ENCODE assay signal across 12 cellular contexts in genomic region chr1:162285149-162285561, GRCh38.
DNase-seq lines count a peak whose midpoint lies in the region; ATAC-seq, FAIRE-seq and TF ChIP-seq lines count a peak whose summit lies in the region.
"Had no signal": no experiment of that assay in that cellular context is flagged by ENCODE, and none has a peak within 500 bp of the region (broad histone marks: within the 10 kb centered on the region; RNA-seq: fewer than 3 reads in every experiment).

No MANE protein-coding gene starts in this region.

- H3K9me3 ChIP-seq in prostate gland = no peaks in the 10 kb centered on the region

- H3K27ac ChIP-seq in KMS-11 = peak overlapping the region; percentile 6; the same call in 1 of the 2 replicates
- H3K27ac ChIP-seq in prostate gland = peak overlapping the region; percentile 58 to 62

- WGBS in prostate gland = 20% methylated on average over 5 of the region's 5 CpGs

- DNase-seq in NCI-H748 (lab: John Stamatoyannopoulos, UW; ENCODE audit: unreplicated experiment) = peak; percentile 76
- peak; percentile 96 for DNase-seq in prostate gland (ENCODE audit: low spot score)
- no peak for DNase-seq in D721Med (ENCODE audit: insufficient read length, low spot score)
- DNase-seq in stimulated activated CD4-positive, alpha-beta T cell treated with anti-CD3 and anti-CD28 coated beads, Interleukin-4, amount 100 ng/mL, for 1 hour = no peak
- no peak for DNase-seq in stimulated activated CD4-positive, alpha-beta T cell treated with anti-CD3 and anti-CD28 coated beads, Interleukin-15, amount 100 ng/mL, for 24 hours
- DNase-seq in medulla oblongata (ENCODE audit: extremely low spot score) = no peak
- DNase-seq: activated naive CD4-positive, alpha-beta T cell treated with anti-CD3 and anti-CD28 coated beads, Interleukin-2, amount 10 ng/mL, durations not matched to agents 7 days and 5 days; EL; stimulated activated CD8-positive, alpha-beta memory T cell treated with anti-CD3 and anti-CD28 coated beads, Interleukin-4, amount 100 ng/mL, for 48 hours had no signal

- peaks cover 36% of the 10 kb centered on the region for H3K4me1 ChIP-seq in KMS-11 (ENCODE audit: low read depth, poor library complexity, severe bottlenecking)
- peaks cover 8% of the 10 kb centered on the region for H3K4me1 ChIP-seq in prostate gland (replicated peaks)

- ATAC-seq in esophagus mucosa = peak; percentile 95

- H2AFZ ChIP-seq in KMS-11 (ENCODE audit: low read depth) = peak overlapping the region; percentile 3; the same call in 1 of the 2 replicates

- no peaks in the 10 kb centered on the region for H4K20me1 ChIP-seq in KMS-11 (ENCODE audit: insufficient read depth)

- no peak for TF ChIP-seq CTCF in KMS-11 (conservative IDR thresholded peaks at IDR 0.05; ENCODE audit: low read depth, low read length)
- TF ChIP-seq CTCF in prostate gland (IDR thresholded peaks at IDR 0.05) = peak in 2 of 4 experiments; percentile 23 to 26
- no peak for TF ChIP-seq CTCF in D721Med (IDR thresholded peaks at IDR 0.05; ENCODE audit: insufficient read depth, missing control alignments)

- no peaks in the 10 kb centered on the region for H3K27me3 ChIP-seq in KMS-11 (ENCODE audit: insufficient read depth, low read depth)
- no peaks in the 10 kb centered on the region for H3K27me3 ChIP-seq in prostate gland (replicated peaks; ENCODE audit: insufficient read depth)

- H3K4me3 ChIP-seq in KMS-11 (IDR thresholded peaks at IDR 0.05; ENCODE audit: insufficient read depth, low read depth, low read length) (no peak overlapping the region), prostate gland (no peak overlapping the region)

- intact Hi-C loops in prostate gland (cut with DNase I) = no loop called here

- no peak overlapping the region for H3K9ac ChIP-seq in KMS-11

- H3K36me3 ChIP-seq in KMS-11 (ENCODE audit: insufficient read depth) = no peaks in the 10 kb centered on the region
- no peaks in the 10 kb centered on the region for H3K36me3 ChIP-seq in prostate gland

- no peaks in the 10 kb centered on the region for H3K79me2 ChIP-seq in KMS-11 (ENCODE audit: insufficient read depth, low read depth)

- peak; percentile 19 for TF ChIP-seq POLR2A in prostate gland (IDR thresholded peaks at IDR 0.05)

- H3K4me2 ChIP-seq in KMS-11 = peak overlapping the region; percentile 36

- FAIRE-seq in D721Med (lab: Jason Lieb, UNC) = no peak
- FAIRE-seq: endometrium had no signal

Comparison
In these comparisons a context has a peak if more than half of its experiments do, and no peak if none do; other contexts are left out.
1. DNase-seq: peak in NCI-H748 (single experiment) and prostate gland (single experiment); none in D721Med (single experiment), stimulated activated CD4-positive, alpha-beta T cell treated with anti-CD3 and anti-CD28 coated beads, Interleukin-4, amount 100 ng/mL, for 1 hour (single experiment), stimulated activated CD4-positive, alpha-beta T cell treated with anti-CD3 and anti-CD28 coated beads, Interleukin-15, amount 100 ng/mL, for 24 hours (single experiment) and medulla oblongata (single experiment).